Comparison of ENCODE assay signal across 11 cellular contexts in genomic region chr9:129069825-129070473, GRCh38. TPM values are rescaled to one million over a fixed set of nuclear protein-coding genes. Genes with fewer than 3 reads are reported as not detected.
DNase-seq lines count a peak whose midpoint lies in the region; ATAC-seq and TF ChIP-seq lines count a peak whose summit lies in the region.
"Had no signal": no experiment of that assay in that cellular context is flagged by ENCODE, and none has a peak within 500 bp of the region (broad histone marks: within the 10 kb centered on the region; RNA-seq: fewer than 3 reads in every experiment).

No MANE protein-coding gene starts in this region.

- H3K4me1 ChIP-seq in endodermal cell (ENCODE audit: control insufficient read depth, insufficient read depth, low read length) (no peaks in the 10 kb centered on the region), sigmoid colon (no peaks in the 10 kb centered on the region)

- no peak for TF ChIP-seq EP300 in sigmoid colon (IDR thresholded peaks at IDR 0.05)

- H3K27ac Mint-ChIP-seq in CD14-positive monocyte (peak overlapping the region in 6 of 7 donors; percentile 63 to 85 (median 77)), endodermal cell (no peak overlapping the region), naive B cell (peak overlapping the region in 2 of 6 donors; percentile 94 to 96)
- H3K27ac Mint-ChIP-seq: progenitor cell of endocrine pancreas had no signal

- H3K27me3 ChIP-seq in endodermal cell (ENCODE audit: control insufficient read depth, insufficient read depth, low read length, poor library complexity, severe bottlenecking) (no peaks in the 10 kb centered on the region), sigmoid colon (no peaks in the 10 kb centered on the region)

- TF ChIP-seq CTCF in CD14-positive monocyte (IDR thresholded peaks at IDR 0.05) (no peak), endodermal cell (conservative IDR thresholded peaks at IDR 0.05) (no peak), sigmoid colon (IDR thresholded peaks at IDR 0.05) (no peak)

- peaks cover 21% of the 10 kb centered on the region for H3K4me1 Mint-ChIP-seq in CD14-positive monocyte
- peaks cover 10% of the 10 kb centered on the region for H3K4me1 Mint-ChIP-seq in endodermal cell
- H3K4me1 Mint-ChIP-seq in naive B cell, result peaks cover 19 to 38% (median 31%) of the 10 kb centered on the region in 3 donors

- H3K36me3 Mint-ChIP-seq in CD14-positive monocyte, result peaks cover 20 to 53% of the 10 kb centered on the region in 2 donors
- H3K36me3 Mint-ChIP-seq in endodermal cell (ENCODE audit: low read depth), result peaks cover 21% of the 10 kb centered on the region
- no peaks in the 10 kb centered on the region for H3K36me3 Mint-ChIP-seq in naive B cell

- 94 to 95% methylated on average over 20 to 25 of the region's 25 CpGs for WGBS in endodermal cell (ENCODE audit: insufficient coverage in 1 of 2, insufficient read length in 1 of 2), 2 experiments
- WGBS in sigmoid colon, 2 donors, result 85 to 86% methylated on average over 25 of the region's 25 CpGs

- no peak overlapping the region for H3K4me3 Mint-ChIP-seq in CD14-positive monocyte
- no peak overlapping the region for H3K4me3 Mint-ChIP-seq in endodermal cell
- peak overlapping the region; percentile 61 to 94 (median 84) for H3K4me3 Mint-ChIP-seq in naive B cell

- H3K36me3 ChIP-seq in KOPT-K1 (ENCODE audit: insufficient read depth, low read length) (peaks cover 33% of the 10 kb centered on the region; the same call in 1 of the 2 replicates), endodermal cell (ENCODE audit: control insufficient read depth, insufficient read depth, low read length) (peaks cover 20% of the 10 kb centered on the region), sigmoid colon (peaks cover 9 to 59% (median 27%) of the 10 kb centered on the region in 4 donors)

- H3K4me3 ChIP-seq in endodermal cell (ENCODE audit: low read length) (no peak overlapping the region), sigmoid colon (no peak overlapping the region)

- H3K9ac ChIP-seq in endodermal cell (ENCODE audit: extremely low read depth, low read length, poor library complexity, severe bottlenecking), result no peak overlapping the region

- H3K9me3 Mint-ChIP-seq in CD14-positive monocyte, result peaks cover 0 to 3% (median 0%) of the 10 kb centered on the region in 7 donors
- no peaks in the 10 kb centered on the region for H3K9me3 Mint-ChIP-seq in endodermal cell
- no peaks in the 10 kb centered on the region for H3K9me3 Mint-ChIP-seq in naive B cell

- H3K27ac ChIP-seq in KOPT-K1 (ENCODE audit: low read depth, low read length, poor library complexity, severe bottlenecking), result peak overlapping the region; percentile 95
- H3K27ac ChIP-seq in endodermal cell (ENCODE audit: low read depth, low read length), result no peak overlapping the region
- no peak overlapping the region for H3K27ac ChIP-seq in sigmoid colon

- no peaks in the 10 kb centered on the region for H3K9me3 ChIP-seq in KOPT-K1 (ENCODE audit: insufficient read depth, low read length, poor library complexity, severe bottlenecking)
- no peaks in the 10 kb centered on the region for H3K9me3 ChIP-seq in endodermal cell (ENCODE audit: control insufficient read depth, low read length)
- no peaks in the 10 kb centered on the region for H3K9me3 ChIP-seq in sigmoid colon

- TF ChIP-seq POLR2A in sigmoid colon (IDR thresholded peaks at IDR 0.05), result no peak

- intact Hi-C loops in CD14-positive monocyte (cut with micrococcal nuclease), result no loop called here
- intact Hi-C loops in sigmoid colon (cut with DNase I), result no loop called here

- H3K27me3 Mint-ChIP-seq in CD14-positive monocyte (ENCODE audit: low read depth in 3 of 3), result peaks cover 0 to 2% (median 0%) of the 10 kb centered on the region in 3 donors
- no peaks in the 10 kb centered on the region for H3K27me3 Mint-ChIP-seq in endodermal cell (ENCODE audit: insufficient read depth)
- H3K27me3 Mint-ChIP-seq in naive B cell, result no peaks in the 10 kb centered on the region
- H3K27me3 Mint-ChIP-seq: progenitor cell of endocrine pancreas had no signal

- ATAC-seq in naive B cell (ENCODE audit: low read depth in 2 of 2), result no peak
- no peak for ATAC-seq in HG02798 (IDR thresholded peaks at IDR 0.05; ENCODE audit: poor library complexity, unreplicated experiment)

- DNase-seq in CD14-positive monocyte (ENCODE audit: low spot score) (no peak), endodermal cell (peak; percentile 46), naive B cell (no peak), DMS53 (lab: John Stamatoyannopoulos, UW) (no peak), sigmoid colon (no peak), retina (no peak)
- DNase-seq: NCI-H1417, NCI-H510A had no signal

RNA-seq across cellular contexts. Expression of gene DOLPP1, which starts 11.0 kb away (rescaled TPM):
- 1 to 10 TPM; 5.4 to 5.9 TPM for polyA plus RNA-seq in CD14-positive monocyte
- 10 to 100 TPM; 30.1 to 30.4 TPM for total RNA-seq in endodermal cell
- 28.6 TPM for polyA plus RNA-seq in endodermal cell (2013, experiment 1 of 2)
- polyA plus RNA-seq in endodermal cell (2013, experiment 2 of 2), result 25.3 TPM
- 1 to 10 TPM; 3.2 to 9.7 (median 6.4) TPM for polyA plus RNA-seq in naive B cell (ENCODE audit: low read depth in 6 of 6)
- 1 to 10 TPM; 2.3 to 4.3 (median 3.4) TPM for total RNA-seq in sigmoid colon
- 10 to 100 TPM in 1 of 3 donors, 1 to 10 TPM in 2; 9.0 to 39.4 (median 9.7) TPM for polyA plus RNA-seq in sigmoid colon

RNA-seq across cellular contexts. Expression of gene MIGA2, which starts 33.5 kb away (rescaled TPM):
- polyA plus RNA-seq in CD14-positive monocyte (1 to 10 TPM; 1.9 to 5.9 TPM), naive B cell (ENCODE audit: low read depth in 6 of 6) (10 to 100 TPM in 1 of 6 donors, 1 to 10 TPM in 5; 2.7 to 12.8 (median 6.2) TPM), sigmoid colon (10 to 100 TPM in 1 of 3 donors, 1 to 10 TPM in 2; 8.4 to 44.3 (median 9.9) TPM)
- total RNA-seq in endodermal cell (10 to 100 TPM; 41.4 to 41.5 TPM), sigmoid colon (10 to 100 TPM; 18.1 to 30.5 (median 25.1) TPM)
- polyA plus RNA-seq in endodermal cell (2013, experiment 1 of 2), result 23.0 TPM
- 17.8 TPM for polyA plus RNA-seq in endodermal cell (2013, experiment 2 of 2)

RNA-seq across cellular contexts. Expression of gene CRAT, which starts 40.6 kb away (rescaled TPM):
- polyA plus RNA-seq in CD14-positive monocyte (10 to 100 TPM; 12.2 to 15.0 TPM), naive B cell (ENCODE audit: low read depth in 6 of 6) (10 to 100 TPM in 1 of 6 donors, 1 to 10 TPM in 5; 4.5 to 11.0 (median 7.5) TPM), sigmoid colon (10 to 100 TPM; 49.8 to 66.8 (median 58.3) TPM)
- total RNA-seq in endodermal cell (10 to 100 TPM; 17.2 to 17.5 TPM), sigmoid colon (10 to 100 TPM; 49.6 to 58.8 (median 52.7) TPM)
- 25.3 TPM for polyA plus RNA-seq in endodermal cell (2013, experiment 1 of 2)
- polyA plus RNA-seq in endodermal cell (2013, experiment 2 of 2), result 24.3 TPM

RNA-seq across cellular contexts. Expression of gene PTPA, which starts 41.3 kb away (rescaled TPM):
- polyA plus RNA-seq in CD14-positive monocyte, result 10 to 100 TPM; 11.7 to 12.4 TPM
- 100 to 1,000 TPM; 134 to 139 TPM for total RNA-seq in endodermal cell
- polyA plus RNA-seq in endodermal cell (2013, experiment 1 of 2), result 105 TPM
- 96.3 TPM for polyA plus RNA-seq in endodermal cell (2013, experiment 2 of 2)
- polyA plus RNA-seq in naive B cell (ENCODE audit: low read depth in 6 of 6), result 10 to 100 TPM in 5 of 6 donors, 1 to 10 TPM in 1; 8.1 to 18.0 (median 13.5) TPM
- 10 to 100 TPM; 50.2 to 79.5 (median 77.4) TPM for total RNA-seq in sigmoid colon
- 100 to 1,000 TPM in 1 of 3 donors, 10 to 100 TPM in 2; 67.3 to 141 (median 88.3) TPM for polyA plus RNA-seq in sigmoid colon

RNA-seq across cellular contexts. Expression of gene SH3GLB2, which starts 41.8 kb away (rescaled TPM):
- polyA plus RNA-seq in CD14-positive monocyte, result 10 to 100 TPM in 1 of 2 donors, 1 to 10 TPM in 1; 8.0 to 25.9 TPM
- total RNA-seq in endodermal cell, result 10 to 100 TPM; 86.9 to 98.1 TPM
- polyA plus RNA-seq in endodermal cell (2013, experiment 1 of 2), result 82.3 TPM
- 77.3 TPM for polyA plus RNA-seq in endodermal cell (2013, experiment 2 of 2)
- 10 to 100 TPM; 18.0 to 38.7 (median 30.5) TPM for polyA plus RNA-seq in naive B cell (ENCODE audit: low read depth in 6 of 6)
- 10 to 100 TPM; 66.7 to 78.3 (median 72.9) TPM for total RNA-seq in sigmoid colon
- polyA plus RNA-seq in sigmoid colon, result 100 to 1,000 TPM in 1 of 3 donors, 10 to 100 TPM in 2; 49.7 to 143 (median 62.5) TPM

Comparison
In these comparisons a context has a peak if more than half of its experiments do, and no peak if none do; other contexts are left out.
1. H3K4me3 Mint-ChIP-seq: peak in naive B cell (8 of 8); none in CD14-positive monocyte (0 of 2) and endodermal cell (single experiment).